ENCODE assay signal across 1 cellular context in the genomic region with DNA sequence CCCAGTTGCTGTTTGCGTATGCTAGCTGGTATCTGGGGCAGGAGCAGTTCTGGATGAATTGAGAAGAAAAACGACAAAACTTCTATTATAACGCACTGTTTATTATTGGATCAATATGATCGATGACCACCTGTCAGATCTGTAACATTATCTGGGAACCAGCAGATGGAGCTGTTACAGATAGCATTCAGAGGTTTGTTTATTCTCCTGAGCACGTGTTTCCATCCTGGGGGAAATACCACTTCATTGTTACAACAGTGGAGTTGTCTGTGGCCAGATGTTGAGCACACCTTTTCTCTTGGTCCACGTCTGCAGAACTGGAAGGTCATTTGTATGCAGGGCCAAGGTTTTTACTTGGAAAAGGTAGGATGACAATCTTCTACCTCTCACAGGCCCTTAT.
TF ChIP-seq lines count a peak whose summit lies in the region.

No MANE protein-coding gene starts in this region.

TF ChIP-seq in GM12878, 131 proteins besides CTCF, POLR2A, EP300 and RAD21 (continued from another document):
- TF ChIP-seq, protein P1, sequence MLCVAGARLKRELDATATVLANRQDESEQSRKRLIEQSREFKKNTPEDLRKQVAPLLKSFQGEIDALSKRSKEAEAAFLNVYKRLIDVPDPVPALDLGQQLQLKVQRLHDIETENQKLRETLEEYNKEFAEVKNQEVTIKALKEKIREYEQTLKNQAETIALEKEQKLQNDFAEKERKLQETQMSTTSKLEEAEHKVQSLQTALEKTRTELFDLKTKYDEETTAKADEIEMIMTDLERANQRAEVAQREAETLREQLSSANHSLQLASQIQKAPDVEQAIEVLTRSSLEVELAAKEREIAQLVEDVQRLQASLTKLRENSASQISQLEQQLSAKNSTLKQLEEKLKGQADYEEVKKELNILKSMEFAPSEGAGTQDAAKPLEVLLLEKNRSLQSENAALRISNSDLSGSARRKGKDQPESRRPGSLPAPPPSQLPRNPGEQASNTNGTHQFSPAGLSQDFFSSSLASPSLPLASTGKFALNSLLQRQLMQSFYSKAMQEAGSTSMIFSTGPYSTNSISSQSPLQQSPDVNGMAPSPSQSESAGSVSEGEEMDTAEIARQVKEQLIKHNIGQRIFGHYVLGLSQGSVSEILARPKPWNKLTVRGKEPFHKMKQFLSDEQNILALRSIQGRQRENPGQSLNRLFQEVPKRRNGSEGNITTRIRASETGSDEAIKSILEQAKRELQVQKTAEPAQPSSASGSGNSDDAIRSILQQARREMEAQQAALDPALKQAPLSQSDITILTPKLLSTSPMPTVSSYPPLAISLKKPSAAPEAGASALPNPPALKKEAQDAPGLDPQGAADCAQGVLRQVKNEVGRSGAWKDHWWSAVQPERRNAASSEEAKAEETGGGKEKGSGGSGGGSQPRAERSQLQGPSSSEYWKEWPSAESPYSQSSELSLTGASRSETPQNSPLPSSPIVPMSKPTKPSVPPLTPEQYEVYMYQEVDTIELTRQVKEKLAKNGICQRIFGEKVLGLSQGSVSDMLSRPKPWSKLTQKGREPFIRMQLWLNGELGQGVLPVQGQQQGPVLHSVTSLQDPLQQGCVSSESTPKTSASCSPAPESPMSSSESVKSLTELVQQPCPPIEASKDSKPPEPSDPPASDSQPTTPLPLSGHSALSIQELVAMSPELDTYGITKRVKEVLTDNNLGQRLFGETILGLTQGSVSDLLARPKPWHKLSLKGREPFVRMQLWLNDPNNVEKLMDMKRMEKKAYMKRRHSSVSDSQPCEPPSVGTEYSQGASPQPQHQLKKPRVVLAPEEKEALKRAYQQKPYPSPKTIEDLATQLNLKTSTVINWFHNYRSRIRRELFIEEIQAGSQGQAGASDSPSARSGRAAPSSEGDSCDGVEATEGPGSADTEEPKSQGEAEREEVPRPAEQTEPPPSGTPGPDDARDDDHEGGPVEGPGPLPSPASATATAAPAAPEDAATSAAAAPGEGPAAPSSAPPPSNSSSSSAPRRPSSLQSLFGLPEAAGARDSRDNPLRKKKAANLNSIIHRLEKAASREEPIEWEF (IDR thresholded peaks at IDR 0.05; ENCODE audit: insufficient replicate concordance, low read depth, low read length) = peak; percentile 37
- no peak for TF ChIP-seq CHD1 (IDR thresholded peaks at IDR 0.05; ENCODE audit: low read depth, low read length)
- TF ChIP-seq BHLHE40 (IDR thresholded peaks at IDR 0.05; ENCODE audit: borderline replicate concordance in 1 of 2, low read depth in 2 of 2, low read length in 1 of 2) = peak; percentile 83 to 84
- TF ChIP-seq ZNF274 (IDR thresholded peaks at IDR 0.05; ENCODE audit: insufficient read depth, insufficient read length) = no peak
